1 cellular context compared by ENCODE assay signal in genomic region chr20:675453-676314, GRCh38.
A peak's percentile ranks its signal among the peaks of the same experiment; 100 is the strongest.
TF ChIP-seq lines count a peak whose summit lies in the region.

TSS of gene SCRT2 (minus strand) at chr20:675802. CDS start at chr20:675601, 201 bp downstream.

TF ChIP-seq in HEK293, 187 proteins besides CTCF, POLR2A, EP300 and RAD21 (continued from another document):
- TF ChIP-seq ZNF488 (tag by site-specific recombination; IDR thresholded peaks at IDR 0.05) (no peak), ZSCAN30 (tag by site-specific recombination; IDR thresholded peaks at IDR 0.05) (peak; percentile 85), PBX3 (CRISPR knock-in tag; IDR thresholded peaks at IDR 0.05) (peak; percentile 73; the same call in 1 of the 2 replicates), ZBTB7A (tag by site-specific recombination; IDR thresholded peaks at IDR 0.05; ENCODE audit: low read depth) (peak; percentile 49; the same call in 1 of the 2 replicates), GLIS1 (tag by site-specific recombination; IDR thresholded peaks at IDR 0.05) (peak; percentile 97), ZNF596 (tag by site-specific recombination; IDR thresholded peaks at IDR 0.05) (0 out of 2 replicates have a peak, but pooled peaks have one; percentile 22), SP3 (tag by site-specific recombination; IDR thresholded peaks at IDR 0.05) (peak; percentile 23; the same call in 1 of the 2 replicates), INSM2 (tag by site-specific recombination; IDR thresholded peaks at IDR 0.05) (0 out of 2 replicates have a peak, but pooled peaks have one; percentile 50), IKZF3 (tag by site-specific recombination; IDR thresholded peaks at IDR 0.05) (0 out of 2 replicates have a peak, but pooled peaks have one; percentile 36), ZBTB49 (tag by site-specific recombination; IDR thresholded peaks at IDR 0.05; ENCODE audit: low read depth) (no peak), ZNF112 (tag by site-specific recombination; IDR thresholded peaks at IDR 0.05) (no peak), ZNF335 (tag by site-specific recombination; conservative IDR thresholded peaks at IDR 0.05) (peak; percentile 82), ZBTB26 (tag by site-specific recombination; optimal IDR thresholded peaks at IDR 0.05) (peak; percentile 74), REST (tag by site-specific recombination; IDR thresholded peaks at IDR 0.05) (peak; percentile 69), ZBTB20 (tag by site-specific recombination; IDR thresholded peaks at IDR 0.05) (peak; percentile 18; the same call in 1 of the 2 replicates), KLF10 (tag by site-specific recombination; IDR thresholded peaks at IDR 0.05) (peak; percentile 32; the same call in 1 of the 2 replicates), KLF9 (tag by site-specific recombination; IDR thresholded peaks at IDR 0.05; ENCODE audit: low read depth) (peak; percentile 71), PRDM2 (tag by site-specific recombination; IDR thresholded peaks at IDR 0.05; ENCODE audit: borderline replicate concordance) (no peak), RBAK (tag by site-specific recombination; IDR thresholded peaks at IDR 0.05) (no peak), PRDM1 (tag by site-specific recombination; IDR thresholded peaks at IDR 0.05) (peak; percentile 99), ZFHX2 (tag by site-specific recombination; conservative IDR thresholded peaks at IDR 0.05) (peak; percentile 89), EGR2 (tag by site-specific recombination; IDR thresholded peaks at IDR 0.05; ENCODE audit: low read depth) (peak; percentile 24; the same call in 1 of the 2 replicates), ZNF561 (tag by site-specific recombination; IDR thresholded peaks at IDR 0.05; ENCODE audit: borderline replicate concordance) (peak; percentile 78; the same call in 1 of the 2 replicates), ZNF792 (tag by site-specific recombination; IDR thresholded peaks at IDR 0.05) (no peak), ZNF184 (tag by site-specific recombination; IDR thresholded peaks at IDR 0.05) (no peak), ZBTB48 (tag by site-specific recombination; IDR thresholded peaks at IDR 0.05) (peak; percentile 44; the same call in 1 of the 2 replicates), ZNF148 (tag by site-specific recombination; IDR thresholded peaks at IDR 0.05; ENCODE audit: borderline replicate concordance) (no peak)
